Comparison of ENCODE assay signal across 1 cellular context in the genomic region with DNA sequence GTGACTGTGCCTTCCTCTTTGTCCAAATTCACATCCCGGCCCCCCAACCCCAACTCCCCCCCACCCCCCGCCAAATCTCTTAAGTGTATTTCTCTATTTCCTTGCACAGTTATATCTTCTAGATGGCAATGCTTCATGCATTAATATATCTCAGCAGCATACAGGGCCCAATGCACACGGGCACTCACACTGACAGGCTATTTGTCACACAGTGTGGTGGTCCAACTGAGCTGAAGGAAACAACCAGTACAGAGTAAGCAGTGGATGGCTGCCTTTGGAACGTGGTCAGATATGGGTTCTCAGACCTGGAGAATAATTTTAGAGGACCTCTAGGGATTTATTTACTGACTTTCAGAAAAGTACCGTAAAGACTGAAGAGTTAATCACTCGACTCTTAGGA.
TF ChIP-seq lines count a peak whose summit lies in the region.

No MANE protein-coding gene starts in this region.

TF ChIP-seq in HepG2, 621 proteins besides CTCF, POLR2A, EP300 and RAD21:
- TF ChIP-seq, protein P1, sequence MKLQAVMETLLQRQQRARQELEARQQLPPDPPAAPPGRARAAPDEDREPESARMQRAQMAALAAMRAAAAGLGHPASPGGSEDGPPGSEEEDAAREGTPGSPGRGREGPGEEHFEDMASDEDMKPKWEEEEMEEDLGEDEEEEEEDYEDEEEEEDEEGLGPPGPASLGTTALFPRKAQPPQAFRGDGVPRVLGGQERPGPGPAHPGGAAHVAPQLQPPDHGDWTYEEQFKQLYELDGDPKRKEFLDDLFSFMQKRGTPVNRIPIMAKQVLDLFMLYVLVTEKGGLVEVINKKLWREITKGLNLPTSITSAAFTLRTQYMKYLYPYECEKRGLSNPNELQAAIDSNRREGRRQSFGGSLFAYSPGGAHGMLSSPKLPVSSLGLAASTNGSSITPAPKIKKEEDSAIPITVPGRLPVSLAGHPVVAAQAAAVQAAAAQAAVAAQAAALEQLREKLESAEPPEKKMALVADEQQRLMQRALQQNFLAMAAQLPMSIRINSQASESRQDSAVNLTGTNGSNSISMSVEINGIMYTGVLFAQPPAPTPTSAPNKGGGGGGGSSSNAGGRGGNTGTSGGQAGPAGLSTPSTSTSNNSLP (IDR thresholded peaks at IDR 0.05; ENCODE audit: low read depth, low read length), result no peak
- TF ChIP-seq MEIS1 (CRISPR knock-in tag; IDR thresholded peaks at IDR 0.05; ENCODE audit: borderline replicate concordance) (0 out of 2 replicates have a peak, but pooled peaks have one; percentile 6), ETS1 (CRISPR knock-in tag; IDR thresholded peaks at IDR 0.05) (no peak), ZNF496 (CRISPR knock-in tag; IDR thresholded peaks at IDR 0.05; ENCODE audit: insufficient replicate concordance) (no peak)
- TF ChIP-seq, protein P2, sequence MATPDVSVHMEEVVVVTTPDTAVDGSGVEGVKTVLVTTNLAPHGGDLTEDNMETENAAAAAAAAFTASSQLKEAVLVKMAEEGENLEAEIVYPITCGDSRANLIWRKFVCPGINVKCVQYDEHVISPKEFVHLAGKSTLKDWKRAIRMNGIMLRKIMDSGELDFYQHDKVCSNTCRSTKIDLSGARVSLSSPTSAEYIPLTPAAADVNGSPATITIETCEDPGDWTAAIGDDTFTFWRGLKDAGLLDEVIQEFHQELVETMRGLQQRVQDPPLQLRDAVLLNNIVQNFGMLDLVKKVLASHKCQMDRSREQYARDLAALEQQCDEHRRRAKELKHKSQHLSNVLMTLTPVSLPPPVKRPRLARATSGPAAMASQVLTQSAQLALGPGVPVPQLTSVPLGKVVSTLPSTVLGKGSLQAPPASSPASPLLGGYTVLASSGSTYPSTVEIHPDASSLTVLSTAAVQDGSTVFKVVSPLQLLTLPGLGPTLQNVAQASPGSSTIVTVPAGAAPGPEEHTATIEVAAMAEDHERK (CRISPR knock-in tag; IDR thresholded peaks at IDR 0.05; ENCODE audit: low read depth), result no peak
